8 cellular contexts compared by ENCODE assay signal in the genomic region with DNA sequence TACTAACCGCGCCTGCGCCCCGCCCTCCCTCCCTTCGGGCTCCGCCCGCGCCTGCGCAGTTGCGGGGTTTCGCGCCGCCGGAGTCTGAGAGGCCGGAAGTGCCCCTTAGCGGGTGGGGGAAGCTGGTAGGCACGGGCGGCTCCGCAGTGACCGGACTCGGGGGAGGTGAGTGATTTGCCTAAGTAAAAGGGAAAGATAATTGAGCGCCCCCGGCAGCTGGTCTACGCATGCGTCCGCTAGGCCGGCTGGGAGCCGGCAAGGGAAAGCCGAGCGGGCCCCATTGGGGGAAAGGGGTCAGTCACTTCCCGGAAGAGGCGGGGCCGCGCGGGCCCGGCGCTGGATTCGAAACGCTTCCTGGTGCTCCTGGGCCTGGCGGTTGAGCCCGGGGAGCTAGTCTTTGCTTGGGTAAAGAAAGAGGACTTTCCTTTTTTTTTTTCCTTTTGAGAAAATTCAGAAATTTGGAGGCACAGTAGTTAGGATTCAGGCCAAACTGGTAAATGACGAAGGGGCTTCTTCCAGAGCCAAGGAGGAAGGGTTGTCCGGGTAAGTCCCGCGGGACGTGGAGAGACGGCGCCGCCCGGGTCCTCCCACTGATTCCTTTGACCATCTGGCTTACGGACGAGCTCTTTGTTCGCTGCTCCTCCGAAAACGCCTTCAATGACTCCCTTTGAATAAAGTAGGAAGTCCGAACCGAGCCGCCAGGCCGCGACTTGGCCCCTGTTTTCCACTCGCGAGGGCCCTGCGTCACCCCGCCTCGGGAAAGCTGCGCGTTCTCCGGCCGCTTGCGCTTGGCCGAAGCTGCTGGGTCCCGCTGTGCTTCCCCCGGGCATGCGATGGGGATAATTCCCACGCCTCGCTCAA. TPM values are rescaled to one million over a fixed set of nuclear protein-coding genes. Genes with fewer than 3 reads are reported as not detected.
DNase-seq lines count a peak whose midpoint lies in the region; ATAC-seq and TF ChIP-seq lines count a peak whose summit lies in the region.

A gene with protein sequence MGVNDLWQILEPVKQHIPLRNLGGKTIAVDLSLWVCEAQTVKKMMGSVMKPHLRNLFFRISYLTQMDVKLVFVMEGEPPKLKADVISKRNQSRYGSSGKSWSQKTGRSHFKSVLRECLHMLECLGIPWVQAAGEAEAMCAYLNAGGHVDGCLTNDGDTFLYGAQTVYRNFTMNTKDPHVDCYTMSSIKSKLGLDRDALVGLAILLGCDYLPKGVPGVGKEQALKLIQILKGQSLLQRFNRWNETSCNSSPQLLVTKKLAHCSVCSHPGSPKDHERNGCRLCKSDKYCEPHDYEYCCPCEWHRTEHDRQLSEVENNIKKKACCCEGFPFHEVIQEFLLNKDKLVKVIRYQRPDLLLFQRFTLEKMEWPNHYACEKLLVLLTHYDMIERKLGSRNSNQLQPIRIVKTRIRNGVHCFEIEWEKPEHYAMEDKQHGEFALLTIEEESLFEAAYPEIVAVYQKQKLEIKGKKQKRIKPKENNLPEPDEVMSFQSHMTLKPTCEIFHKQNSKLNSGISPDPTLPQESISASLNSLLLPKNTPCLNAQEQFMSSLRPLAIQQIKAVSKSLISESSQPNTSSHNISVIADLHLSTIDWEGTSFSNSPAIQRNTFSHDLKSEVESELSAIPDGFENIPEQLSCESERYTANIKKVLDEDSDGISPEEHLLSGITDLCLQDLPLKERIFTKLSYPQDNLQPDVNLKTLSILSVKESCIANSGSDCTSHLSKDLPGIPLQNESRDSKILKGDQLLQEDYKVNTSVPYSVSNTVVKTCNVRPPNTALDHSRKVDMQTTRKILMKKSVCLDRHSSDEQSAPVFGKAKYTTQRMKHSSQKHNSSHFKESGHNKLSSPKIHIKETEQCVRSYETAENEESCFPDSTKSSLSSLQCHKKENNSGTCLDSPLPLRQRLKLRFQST (plus strand): TSS at position 336 of the 861 bp plus-strand sequence. CDS start 5,806 bp downstream, outside the sequence.
A gene with protein sequence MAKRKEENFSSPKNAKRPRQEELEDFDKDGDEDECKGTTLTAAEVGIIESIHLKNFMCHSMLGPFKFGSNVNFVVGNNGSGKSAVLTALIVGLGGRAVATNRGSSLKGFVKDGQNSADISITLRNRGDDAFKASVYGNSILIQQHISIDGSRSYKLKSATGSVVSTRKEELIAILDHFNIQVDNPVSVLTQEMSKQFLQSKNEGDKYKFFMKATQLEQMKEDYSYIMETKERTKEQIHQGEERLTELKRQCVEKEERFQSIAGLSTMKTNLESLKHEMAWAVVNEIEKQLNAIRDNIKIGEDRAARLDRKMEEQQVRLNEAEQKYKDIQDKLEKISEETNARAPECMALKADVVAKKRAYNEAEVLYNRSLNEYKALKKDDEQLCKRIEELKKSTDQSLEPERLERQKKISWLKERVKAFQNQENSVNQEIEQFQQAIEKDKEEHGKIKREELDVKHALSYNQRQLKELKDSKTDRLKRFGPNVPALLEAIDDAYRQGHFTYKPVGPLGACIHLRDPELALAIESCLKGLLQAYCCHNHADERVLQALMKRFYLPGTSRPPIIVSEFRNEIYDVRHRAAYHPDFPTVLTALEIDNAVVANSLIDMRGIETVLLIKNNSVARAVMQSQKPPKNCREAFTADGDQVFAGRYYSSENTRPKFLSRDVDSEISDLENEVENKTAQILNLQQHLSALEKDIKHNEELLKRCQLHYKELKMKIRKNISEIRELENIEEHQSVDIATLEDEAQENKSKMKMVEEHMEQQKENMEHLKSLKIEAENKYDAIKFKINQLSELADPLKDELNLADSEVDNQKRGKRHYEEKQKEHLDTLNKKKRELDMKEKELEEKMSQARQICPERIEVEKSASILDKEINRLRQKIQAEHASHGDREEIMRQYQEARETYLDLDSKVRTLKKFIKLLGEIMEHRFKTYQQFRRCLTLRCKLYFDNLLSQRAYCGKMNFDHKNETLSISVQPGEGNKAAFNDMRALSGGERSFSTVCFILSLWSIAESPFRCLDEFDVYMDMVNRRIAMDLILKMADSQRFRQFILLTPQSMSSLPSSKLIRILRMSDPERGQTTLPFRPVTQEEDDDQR (minus strand): TSS at position 8 of the 861 bp plus-strand sequence. CDS start 7,864 bp downstream, outside the sequence.

- no peaks in the 10 kb centered on the region for H3K27me3 ChIP-seq in OCI-LY3 (ENCODE audit: low read depth, low read length)

- H3K27ac Mint-ChIP-seq in endothelial cell (ENCODE audit: unreplicated experiment) (peak within 1 kb of the TSS; percentile 97), mesothelial cell of epicardium (peak within 1 kb of the TSS; percentile 99)

- ATAC-seq in GM21528 (IDR thresholded peaks at IDR 0.05; ENCODE audit: low FRiP score, unreplicated experiment): peak; percentile 65

- peak within 1 kb of the TSS; percentile 96 for H3K9ac ChIP-seq in OCI-LY3 (ENCODE audit: low read length)

- H3K36me3 Mint-ChIP-seq in endothelial cell (ENCODE audit: low read depth, unreplicated experiment) (peaks cover 7% of the 10 kb centered on the region), mesothelial cell of epicardium (no peaks in the 10 kb centered on the region)

- DNase-seq in DMS 273 treated with DMSO at 0.1 percent for 48 hours (lab: John Stamatoyannopoulos, UW): peak; percentile 89
- DNase-seq in HuH-7.5 (ENCODE audit: low spot score): peak; percentile 73
- peak; percentile 97 for DNase-seq in activated CD8-positive, alpha-beta memory T cell treated with anti-CD3 and anti-CD28 coated beads, Interleukin-2, amount 50 U/mL, for 48 hours
- DNase-seq in endothelial cell (ENCODE audit: low spot score): peak; percentile 90
- DNase-seq in mesothelial cell of epicardium (ENCODE audit: low spot score in 2 of 2, unreplicated experiment in 2 of 2): peak; percentile 92 to 95
- peak; percentile 82 to 88 for DNase-seq in stimulated activated CD8-positive, alpha-beta memory T cell treated with anti-CD3 and anti-CD28 coated beads, Interleukin-15, amount 100 ng/mL, for 4 hours (ENCODE audit: low read depth in 2 of 2)

- peak within 1 kb of the TSS; percentile 97 for H3K4me3 Mint-ChIP-seq in endothelial cell (ENCODE audit: unreplicated experiment)
- peak within 1 kb of the TSS; percentile 97 for H3K4me3 Mint-ChIP-seq in mesothelial cell of epicardium

- peaks cover 16% of the 10 kb centered on the region for H3K36me3 ChIP-seq in OCI-LY3 (replicated peaks; ENCODE audit: low read depth, low read length)

- H4K20me1 ChIP-seq in OCI-LY3 (ENCODE audit: insufficient read depth, low read length): peaks cover 50% of the 10 kb centered on the region

- peaks cover 99% of the 10 kb centered on the region for H3K79me2 ChIP-seq in OCI-LY3 (ENCODE audit: low read length)

- H3K9me3 Mint-ChIP-seq in endothelial cell (ENCODE audit: unreplicated experiment) (no peaks in the 10 kb centered on the region), mesothelial cell of epicardium (no peaks in the 10 kb centered on the region)

- H3K4me1 ChIP-seq in OCI-LY3 (ENCODE audit: low read length): peaks cover 53% of the 10 kb centered on the region

- H3K9me3 ChIP-seq in OCI-LY3 (ENCODE audit: insufficient read depth, low read length): no peaks in the 10 kb centered on the region

- peak within 1 kb of the TSS; percentile 38; the same call in 1 of the 2 replicates for H2AFZ ChIP-seq in OCI-LY3 (ENCODE audit: low read depth, low read length)

- H3K4me3 ChIP-seq in OCI-LY3 (ENCODE audit: low read length): peak within 1 kb of the TSS; percentile 94

- peaks cover 18% of the 10 kb centered on the region for H3K4me1 Mint-ChIP-seq in endothelial cell (ENCODE audit: unreplicated experiment)
- H3K4me1 Mint-ChIP-seq in mesothelial cell of epicardium: peaks cover 32% of the 10 kb centered on the region

- H3K27ac ChIP-seq in OCI-LY3 (ENCODE audit: low read length): peak within 1 kb of the TSS; percentile 89

- H3K4me2 ChIP-seq in OCI-LY3 (ENCODE audit: low read length): peak within 1 kb of the TSS; percentile 87

- no peak for TF ChIP-seq CTCF in OCI-LY3 (IDR thresholded peaks at IDR 0.05; ENCODE audit: low read depth, low read length)
- no peak for TF ChIP-seq CTCF in endothelial cell (IDR thresholded peaks at IDR 0.05; ENCODE audit: unreplicated experiment)
- TF ChIP-seq CTCF in mesothelial cell of epicardium (IDR thresholded peaks at IDR 0.05; ENCODE audit: unreplicated experiment): no peak

- H3K27me3 Mint-ChIP-seq in endothelial cell (ENCODE audit: unreplicated experiment): peaks cover 5% of the 10 kb centered on the region
- no peaks in the 10 kb centered on the region for H3K27me3 Mint-ChIP-seq in mesothelial cell of epicardium (ENCODE audit: low read depth)

RNA-seq across cellular contexts. Expression of the first gene that starts in this region (rescaled TPM):
- total RNA-seq in endothelial cell (ENCODE audit: unreplicated experiment) (12.3 TPM), mesothelial cell of epicardium (17.0 to 19.6 TPM (median 17.8 TPM) in 3 replicates)

RNA-seq across cellular contexts. Expression of the second gene that starts in this region (rescaled TPM):
- 28.8 TPM for total RNA-seq in endothelial cell (ENCODE audit: unreplicated experiment)
- total RNA-seq in mesothelial cell of epicardium: 21.5 to 24.7 TPM (median 22.2 TPM) in 3 replicates

Comparison
In these comparisons a context has a peak if more than half of its experiments do, and no peak if none do; other contexts are left out.
1. Peak in every context shown above with its lines: DNase-seq, ATAC-seq, H3K4me3 ChIP-seq and H3K27ac ChIP-seq.